Comparison of ENCODE assay signal across 8 cellular contexts in the genomic region with DNA sequence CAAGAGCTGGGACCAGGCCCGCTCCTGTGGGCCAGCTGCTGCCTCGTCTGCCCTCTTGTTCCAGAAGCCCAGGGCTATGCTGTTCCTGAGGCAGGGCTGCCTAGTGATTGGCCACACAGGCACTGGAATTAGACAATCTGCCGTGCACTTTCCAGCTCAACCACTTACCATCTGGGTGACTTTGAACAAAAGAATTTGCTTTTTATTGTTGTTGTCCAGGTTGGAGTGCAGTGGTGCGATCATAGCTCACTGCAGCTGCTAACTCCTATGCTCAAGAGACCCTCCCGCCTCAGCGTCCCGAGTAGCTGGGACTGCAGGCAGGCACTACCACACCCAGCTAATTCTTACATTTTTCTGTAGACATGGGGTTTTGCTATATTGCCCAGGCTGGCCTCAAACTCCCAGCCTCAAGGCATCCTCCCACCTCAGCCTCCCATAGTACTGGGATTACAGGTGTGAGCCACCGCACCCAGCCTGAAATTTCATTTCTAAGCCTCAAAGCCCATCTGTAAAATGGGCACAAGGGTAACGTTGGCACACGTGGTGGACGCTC. TPM values are rescaled to one million over a fixed set of nuclear protein-coding genes. Genes with fewer than 3 reads are reported as not detected.
DNase-seq lines count a peak whose midpoint lies in the region; ATAC-seq and TF ChIP-seq lines count a peak whose summit lies in the region.

No MANE protein-coding gene starts in this region.

- H3K4me3 ChIP-seq in Panc1 (ENCODE audit: low read depth in 2 of 2, low read length in 2 of 2), result no peak overlapping the region

- BruUV-seq in Panc1 (replicated peaks; lab: Mats Ljungman, UMichigan), result no TSS peak

- intact Hi-C loops in Panc1 (cut with micrococcal nuclease; ENCODE audit: unreplicated experiment), result no loop called here

- peaks cover 52% of the 10 kb centered on the region for H3K4me1 Mint-ChIP-seq in activated T-cell treated with anti-CD3 and anti-CD28 coated beads, Interleukin-2, amount 50 U/mL, for 4 hours (ENCODE audit: low read depth)
- peaks cover 50 to 87% of the 10 kb centered on the region in 2 donors for H3K4me1 Mint-ChIP-seq in stimulated activated naive B cell treated with anti-CD40 and anti-IgM and Interleukin-4, amounts not matched to agents 10 μg/mL and 1 μg/mL and 100 μg/mL, for 72 hours

- peaks cover 16% of the 10 kb centered on the region for H3K27me3 Mint-ChIP-seq in activated T-cell treated with anti-CD3 and anti-CD28 coated beads, Interleukin-2, amount 50 U/mL, for 4 hours (ENCODE audit: low read depth)
- H3K27me3 Mint-ChIP-seq in stimulated activated naive B cell treated with anti-CD40 and anti-IgM and Interleukin-4, amounts not matched to agents 10 μg/mL and 1 μg/mL and 100 μg/mL, for 72 hours, result no peaks in the 10 kb centered on the region

- CTCF ChIA-PET in Panc1 (lab: Charles Lee), result no interaction called here

- H3K4me1 ChIP-seq in Panc1 (ENCODE audit: control insufficient read depth, insufficient read depth, low read length), result peaks cover 39% of the 10 kb centered on the region

- POLR2A ChIA-PET in Panc1 (lab: Charles Lee), result no interaction called here

- TF ChIP-seq CTCF in Panc1 (IDR thresholded peaks at IDR 0.05), result no peak

- H3K36me3 Mint-ChIP-seq in activated T-cell treated with anti-CD3 and anti-CD28 coated beads, Interleukin-2, amount 50 U/mL, for 4 hours (ENCODE audit: insufficient read depth), result no peaks in the 10 kb centered on the region
- H3K36me3 Mint-ChIP-seq in stimulated activated naive B cell treated with anti-CD40 and anti-IgM and Interleukin-4, amounts not matched to agents 10 μg/mL and 1 μg/mL and 100 μg/mL, for 72 hours, result peaks cover 4 to 25% of the 10 kb centered on the region in 2 donors

- no peaks in the 10 kb centered on the region for H3K36me3 ChIP-seq in Panc1 (ENCODE audit: control insufficient read depth, insufficient read depth, low read length)

- peak overlapping the region; percentile 89 for H3K4me3 Mint-ChIP-seq in activated T-cell treated with anti-CD3 and anti-CD28 coated beads, Interleukin-2, amount 50 U/mL, for 4 hours
- peak overlapping the region; percentile 86 to 92 for H3K4me3 Mint-ChIP-seq in stimulated activated naive B cell treated with anti-CD40 and anti-IgM and Interleukin-4, amounts not matched to agents 10 μg/mL and 1 μg/mL and 100 μg/mL, for 72 hours

- H3K27ac Mint-ChIP-seq in stimulated activated naive B cell treated with anti-CD40 and anti-IgM and Interleukin-4, amounts not matched to agents 10 μg/mL and 1 μg/mL and 100 μg/mL, for 72 hours, result peak overlapping the region; percentile 51

- no peaks in the 10 kb centered on the region for H3K9me3 Mint-ChIP-seq in activated T-cell treated with anti-CD3 and anti-CD28 coated beads, Interleukin-2, amount 50 U/mL, for 4 hours
- no peaks in the 10 kb centered on the region for H3K9me3 Mint-ChIP-seq in stimulated activated naive B cell treated with anti-CD40 and anti-IgM and Interleukin-4, amounts not matched to agents 10 μg/mL and 1 μg/mL and 100 μg/mL, for 72 hours

- H3K27me3 ChIP-seq in Panc1 (ENCODE audit: control insufficient read depth, insufficient read depth, low read length), result no peaks in the 10 kb centered on the region

- in situ Hi-C loops in Panc1 (cut with HindIII; ENCODE audit: low pct_unique_long_range_greater_than_20kb, low sequenced_read_pairs), result no loop called here

- peak overlapping the region; percentile 85 for H3K27ac ChIP-seq in Panc1 (ENCODE audit: low read length)

- no peak for ATAC-seq in activated T-cell treated with anti-CD3 and anti-CD28 coated beads, Interleukin-2, amount 50 U/mL, for 4 hours
- ATAC-seq in Panc1 (peak; percentile 54), esophagus mucosa (peak; percentile 16), HG02623 (IDR thresholded peaks at IDR 0.05; ENCODE audit: unreplicated experiment) (no peak)
- no peak for ATAC-seq in stimulated activated naive B cell treated with anti-CD40 and anti-IgM and Interleukin-4, amounts not matched to agents 10 μg/mL and 1 μg/mL and 100 μg/mL, for 72 hours (replicated peaks)

- no peak for DNase-seq in activated T-cell treated with anti-CD3 and anti-CD28 coated beads, Interleukin-2, amount 50 U/mL, for 4 hours
- DNase-seq in activated T-cell treated with anti-CD3 and anti-CD28 coated beads for 4 hours (no peak), Panc1 (ENCODE audit: low read depth, low spot score) (no peak), inferior parietal cortex (ENCODE audit: extremely low spot score) (no peak), NCI-H1930 (lab: John Stamatoyannopoulos, UW) (no peak)
- no peak for DNase-seq in stimulated activated naive B cell treated with anti-CD40 and anti-IgM and Interleukin-4, amounts not matched to agents 10 μg/mL and 1 μg/mL and 100 μg/mL, for 72 hours

- no peaks in the 10 kb centered on the region for H3K9me3 ChIP-seq in Panc1 (ENCODE audit: control insufficient read depth, insufficient read depth, low read depth, low read length)

RNA-seq across cellular contexts. Expression of gene NEK6, which starts 1.2 kb away (rescaled TPM):
- total RNA-seq in activated T-cell treated with anti-CD3 and anti-CD28 coated beads, Interleukin-2, amount 50 U/mL, for 4 hours, result 10 to 100 TPM; 29.8 to 46.1 (median 43.0) TPM
- total RNA-seq in Panc1 (2021; ENCODE audit: unreplicated experiment) (56.3 TPM), esophagus mucosa (11.0 TPM)
- polyA plus RNA-seq in Panc1 (2012; ENCODE audit: insufficient read length), result 74.0 TPM

Comparison
In these comparisons a context has a peak if more than half of its experiments do, and no peak if none do; other contexts are left out.
1. ATAC-seq: peak in Panc1 (single experiment) and esophagus mucosa (single experiment); none in activated T-cell treated with anti-CD3 and anti-CD28 coated beads, Interleukin-2, amount 50 U/mL, for 4 hours (0 of 2), stimulated activated naive B cell treated with anti-CD40 and anti-IgM and Interleukin-4, amounts not matched to agents 10 μg/mL and 1 μg/mL and 100 μg/mL, for 72 hours (0 of 2) and HG02623 (single experiment).